Comparison of ENCODE assay signal across 9 cellular contexts in genomic region chr11:123082977-123083376, GRCh38. TPM values are rescaled to one million over a fixed set of nuclear protein-coding genes. Genes with fewer than 3 reads are reported as not detected.
A peak's percentile ranks its signal among the peaks of the same experiment; 100 is the strongest.
DNase-seq lines count a peak whose midpoint lies in the region; ATAC-seq and TF ChIP-seq lines count a peak whose summit lies in the region.
"Had no signal": no experiment of that assay in that cellular context is flagged by ENCODE, and none has a peak within 500 bp of the region (broad histone marks: within the 10 kb centered on the region; RNA-seq: fewer than 3 reads in every experiment).

No MANE protein-coding gene starts in this region.

- H3K27ac Mint-ChIP-seq in naive thymus-derived CD8-positive, alpha-beta T cell: peak overlapping the region in 7 of 10 donors; percentile 9 to 80 (median 54)

- POLR2A ChIA-PET in naive thymus-derived CD8-positive, alpha-beta T cell (lab: Charles Lee): interaction anchor here (0.5 to 14.6 kb wide), 4 partner anchors 8 to 22 kb away, joined by 3 to 220 read pairs (median 3); partner anchors contain the start of gene HSPA8

- H3K4me3 Mint-ChIP-seq in naive thymus-derived CD8-positive, alpha-beta T cell: peak overlapping the region in 1 of 10 donors; percentile 0

- no peak overlapping the region for H3K4me3 ChIP-seq in LNCaP clone FGC (ENCODE audit: low read depth, low read length)
- no peak overlapping the region for H3K4me3 ChIP-seq in choroid plexus epithelial cell (ENCODE audit: low read depth, low read length)
- H3K4me3 ChIP-seq: SJSA1 had no signal

- H3K27ac ChIP-seq in C4-2B: peak overlapping the region; percentile 90
- H3K27ac ChIP-seq: SJSA1 had no signal

- peak; percentile 88 for DNase-seq in LNCaP clone FGC (ENCODE audit: low read depth)
- DNase-seq in choroid plexus epithelial cell (ENCODE audit: low read depth): peak; percentile 65
- DNase-seq in naive thymus-derived CD8-positive, alpha-beta T cell: no peak

- H3K27me3 Mint-ChIP-seq in naive thymus-derived CD8-positive, alpha-beta T cell: no peaks in the 10 kb centered on the region

- peaks cover 0 to 8% (median 0%) of the 10 kb centered on the region in 3 donors for H3K36me3 Mint-ChIP-seq in naive thymus-derived CD8-positive, alpha-beta T cell

- H3K9me3 Mint-ChIP-seq in naive thymus-derived CD8-positive, alpha-beta T cell: peaks cover 0 to 4% (median 0%) of the 10 kb centered on the region in 9 donors

- H3K4me1 Mint-ChIP-seq in naive thymus-derived CD8-positive, alpha-beta T cell: peaks cover 2 to 42% (median 30%) of the 10 kb centered on the region in 4 donors

- no peak for ATAC-seq in naive thymus-derived CD8-positive, alpha-beta T cell
- ATAC-seq in GM21737 (IDR thresholded peaks at IDR 0.05; ENCODE audit: unreplicated experiment) (no peak), HG03469 (IDR thresholded peaks at IDR 0.05; ENCODE audit: unreplicated experiment) (no peak), HG03521 (IDR thresholded peaks at IDR 0.05; ENCODE audit: unreplicated experiment) (no peak), GM21390 (IDR thresholded peaks at IDR 0.05; ENCODE audit: unreplicated experiment) (no peak)

- no peak for TF ChIP-seq CTCF in C4-2B (conservative IDR thresholded peaks at IDR 0.05)
- no peak for TF ChIP-seq CTCF in LNCaP clone FGC (IDR thresholded peaks at IDR 0.05; ENCODE audit: control insufficient read depth, extremely low read depth, insufficient read depth)
- no peak for TF ChIP-seq CTCF in choroid plexus epithelial cell (conservative IDR thresholded peaks at IDR 0.05; ENCODE audit: low read depth, low read length)

RNA-seq across cellular contexts. Expression of gene HSPA8, which starts 21.0 kb away (rescaled TPM):
- total RNA-seq in naive thymus-derived CD8-positive, alpha-beta T cell: 100 to 1,000 TPM; 892 to 941 TPM
- polyA plus RNA-seq in naive thymus-derived CD8-positive, alpha-beta T cell: 1,000 to 10,000 TPM; 1,075 to 1,399 (median 1,151) TPM

Comparison
In these comparisons a context has a peak if more than half of its experiments do, and no peak if none do; other contexts are left out.
1. DNase-seq: peak in LNCaP clone FGC (single experiment) and choroid plexus epithelial cell (single experiment); none in naive thymus-derived CD8-positive, alpha-beta T cell (0 of 10).